In the genomic region with DNA sequence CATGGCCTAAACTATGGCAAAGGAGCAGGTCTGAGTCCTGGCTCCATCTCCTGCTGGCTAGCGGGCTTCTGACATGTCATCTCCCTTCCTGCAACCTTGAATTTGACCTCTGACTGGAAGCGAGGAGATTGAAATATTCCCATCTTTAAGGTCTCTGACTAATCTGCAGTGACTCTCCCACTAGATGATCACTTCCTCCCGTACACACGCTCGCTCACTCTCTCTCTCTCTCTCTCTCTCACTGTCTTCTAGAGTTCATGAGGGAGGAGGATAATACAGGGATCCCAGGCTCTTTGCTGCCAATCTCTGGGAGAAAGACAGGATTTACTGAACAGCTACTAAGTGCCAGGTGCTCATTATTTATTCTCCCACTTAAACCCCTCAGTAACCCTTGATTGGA, we compare ENCODE assay signal across 9 cellular contexts.
DNase-seq lines count a peak whose midpoint lies in the region; ATAC-seq, FAIRE-seq and TF ChIP-seq lines count a peak whose summit lies in the region.
"Had no signal": no experiment of that assay in that cellular context is flagged by ENCODE, and none has a peak within 500 bp of the region (broad histone marks: within the 10 kb centered on the region; RNA-seq: fewer than 3 reads in every experiment).

No MANE protein-coding gene starts in this region.

- H3K27me3 ChIP-seq in skeletal muscle satellite cell (ENCODE audit: control insufficient read depth, insufficient read depth, low read length) (peaks cover 9% of the 10 kb centered on the region), small intestine (ENCODE audit: control insufficient read depth in 2 of 2, insufficient read depth in 2 of 2, low read length in 2 of 2) (no peaks in the 10 kb centered on the region)

- no peaks in the 10 kb centered on the region for H3K36me3 ChIP-seq in skeletal muscle satellite cell (ENCODE audit: insufficient read depth, low read length)
- H3K36me3 ChIP-seq in small intestine (ENCODE audit: control insufficient read depth in 2 of 2, insufficient read depth in 2 of 2, low read length in 2 of 2): no peaks in the 10 kb centered on the region
- H3K36me3 ChIP-seq: lower lobe of right lung had no signal

- ATAC-seq in HG02884 (IDR thresholded peaks at IDR 0.05; ENCODE audit: unreplicated experiment): no peak

- CTCF ChIA-PET in RWPE1 (lab: Yijun Ruan, JAX): no interaction called here

- intact Hi-C loops in lower leg skin (cut with DNase I; ENCODE audit: low total_unique reads): no loop called here

- TF ChIP-seq POLR2A in GM12891 (IDR thresholded peaks at IDR 0.05; ENCODE audit: low read depth, low read length) (no peak), lower leg skin (IDR thresholded peaks at IDR 0.05) (no peak)

- H3K9me3 ChIP-seq in skeletal muscle satellite cell (replicated peaks; ENCODE audit: low read length) (no peaks in the 10 kb centered on the region), small intestine (ENCODE audit: control insufficient read depth, low read depth) (no peaks in the 10 kb centered on the region)
- H3K9me3 ChIP-seq: lower lobe of right lung had no signal

- DNase-seq in GM12891 (ENCODE audit: insufficient read length, low spot score) (no peak), RWPE1 (ENCODE audit: low spot score) (peak; percentile 45), fibroblast of mammary gland (ENCODE audit: low read depth) (peak; percentile 94), small intestine (no peak), lower leg skin (ENCODE audit: low spot score in 2 of 2) (no peak)
- no peak for DNase-seq in effector CD4-positive, alpha-beta T cell
- DNase-seq: lower lobe of right lung had no signal

- peaks cover 44% of the 10 kb centered on the region for H3K4me1 ChIP-seq in skeletal muscle satellite cell (ENCODE audit: control insufficient read depth, insufficient read depth, low read length)
- peaks cover 0 to 11% of the 10 kb centered on the region in 2 donors for H3K4me1 ChIP-seq in small intestine (ENCODE audit: control insufficient read depth in 2 of 2, insufficient read depth in 1 of 2, low read depth in 1 of 2, low read length in 1 of 2)

- FAIRE-seq in GM12891 (lab: Jason Lieb, UNC) (no peak), small intestine (lab: Jason Lieb, UNC) (no peak)

- no peak for TF ChIP-seq CTCF in RWPE1 (conservative IDR thresholded peaks at IDR 0.05; ENCODE audit: low read depth)
- TF ChIP-seq CTCF in fibroblast of mammary gland (conservative IDR thresholded peaks at IDR 0.05; ENCODE audit: control insufficient read depth, insufficient read depth, low read depth, low read length): no peak
- no peak for TF ChIP-seq CTCF in lower leg skin (IDR thresholded peaks at IDR 0.05)

- H3K27ac ChIP-seq in RWPE1 (no peak overlapping the region), small intestine (ENCODE audit: low read depth in 1 of 2, low read length in 1 of 2) (peak overlapping the region in 1 of 2 donors; percentile 21)

- H3K9ac ChIP-seq in skeletal muscle satellite cell (ENCODE audit: low read depth, low read length): peak overlapping the region; percentile 59

- 65 to 85% (median 82%) methylated on average over 5 of the region's 5 CpGs for WGBS in small intestine, 3 donors
- WGBS in lower leg skin, 2 donors: 58 to 63% methylated on average over 5 of the region's 5 CpGs

- H3K4me2 ChIP-seq in skeletal muscle satellite cell (ENCODE audit: low read length): peak overlapping the region; percentile 57

- POLR2A ChIA-PET in RWPE1 (lab: Yijun Ruan, JAX; ENCODE audit: low non-redundant PET): no interaction called here

- H3K4me3 ChIP-seq in fibroblast of mammary gland (ENCODE audit: control insufficient read depth, low read depth, low read length) (no peak overlapping the region), skeletal muscle satellite cell (ENCODE audit: low read length) (peak overlapping the region; percentile 23), small intestine (ENCODE audit: low read depth in 1 of 2, low read length in 2 of 2) (no peak overlapping the region), lower leg skin (ENCODE audit: low read depth, poor library complexity, severe bottlenecking) (no peak overlapping the region)
- H3K4me3 ChIP-seq: lower lobe of right lung had no signal

TF ChIP-seq in GM12891, 5 proteins besides CTCF, POLR2A, EP300 and RAD21:
- TF ChIP-seq POLR2AphosphoS5 (IDR thresholded peaks at IDR 0.05; ENCODE audit: low read depth, low read length) (no peak), SPI1 (IDR thresholded peaks at IDR 0.05; ENCODE audit: low read depth, low read length) (peak; percentile 48; the same call in 1 of the 2 replicates)

Comparison
In these comparisons a context has a peak if more than half of its experiments do, and no peak if none do; other contexts are left out.
1. DNase-seq: peak in RWPE1 (single experiment) and fibroblast of mammary gland (single experiment); none in GM12891 (single experiment), small intestine (single experiment), effector CD4-positive, alpha-beta T cell (single experiment) and lower leg skin (0 of 2).